26 cellular contexts compared by ENCODE assay signal in the genomic region with DNA sequence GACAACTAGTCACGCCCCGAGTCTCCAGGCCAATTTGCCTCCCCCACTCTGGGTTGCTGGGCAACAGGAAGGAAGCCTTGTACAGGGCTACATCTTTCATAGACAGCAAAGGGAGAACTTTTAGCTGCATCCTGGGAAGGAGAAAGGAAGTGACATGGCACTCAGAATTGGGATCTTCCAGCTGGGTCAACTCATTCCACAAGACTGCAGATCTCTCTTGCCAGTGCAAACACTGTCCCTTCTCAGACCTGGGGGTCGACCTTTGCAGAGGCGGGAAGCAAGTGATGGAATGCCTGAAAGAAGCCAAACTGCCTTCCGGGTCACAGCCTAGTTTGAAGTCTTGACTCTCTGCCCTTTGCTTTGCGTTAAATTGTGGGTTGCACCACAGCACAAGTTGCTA.
"Had no signal": no experiment of that assay in that cellular context is flagged by ENCODE, and none has a peak within 500 bp of the region (broad histone marks: within the 10 kb centered on the region; RNA-seq: fewer than 3 reads in every experiment).

No MANE protein-coding gene starts in this region.

- H3K27me3 ChIP-seq: colonic mucosa, right lobe of liver, suprapubic skin, thyroid gland, uterus had no signal

- H3K36me3 Mint-ChIP-seq: immature natural killer cell; naive thymus-derived CD8-positive, alpha-beta T cell had no signal

- DNase-seq: colonic mucosa; dermis blood vessel endothelial cell; effector memory CD4-positive, alpha-beta T cell; erythroblast; hypothalamus; immature natural killer cell; islet precursor cell; kidney glomerular epithelial cell; left colon; mammary epithelial cell; naive thymus-derived CD8-positive, alpha-beta T cell; right lobe of liver; small intestine; stimulated activated CD4-positive, alpha-beta T cell treated with anti-CD3 and anti-CD28 coated beads, Interleukin-15, amount 100 ng/mL, for 24 hours; stimulated activated CD4-positive, alpha-beta T cell treated with anti-CD3 and anti-CD28 coated beads, Interleukin-2, amount 100 ng/mL, for 48 hours; stimulated activated naive CD4-positive, alpha-beta T cell; stimulated activated naive CD8-positive, alpha-beta T cell treated with anti-CD3 and anti-CD28 coated beads, Interleukin-15, amount 100 ng/mL, for 72 hours; thyroid gland; trophoblast cell; uterus had no signal

- H3K27ac Mint-ChIP-seq: immature natural killer cell; naive thymus-derived CD8-positive, alpha-beta T cell; stimulated activated naive CD8-positive, alpha-beta T cell treated with anti-CD3 and anti-CD28 coated beads, Interleukin-15, amount 100 ng/mL, for 72 hours had no signal

- H3K9me3 Mint-ChIP-seq: central memory CD8-positive, alpha-beta T cell; immature natural killer cell; naive thymus-derived CD8-positive, alpha-beta T cell; stimulated activated naive CD8-positive, alpha-beta T cell treated with anti-CD3 and anti-CD28 coated beads, Interleukin-15, amount 100 ng/mL, for 72 hours had no signal

- H3K4me3 ChIP-seq: colonic mucosa, pancreas, right lobe of liver, suprapubic skin, thyroid gland, uterus had no signal

- H3K4me1 Mint-ChIP-seq: central memory CD8-positive, alpha-beta T cell; immature natural killer cell; naive thymus-derived CD8-positive, alpha-beta T cell; stimulated activated naive CD8-positive, alpha-beta T cell treated with anti-CD3 and anti-CD28 coated beads, Interleukin-15, amount 100 ng/mL, for 72 hours had no signal

- H3K27ac ChIP-seq: colonic mucosa, neutrophil, pancreas, right lobe of liver, suprapubic skin, thyroid gland, uterus had no signal

- H3K36me3 ChIP-seq: colonic mucosa, neutrophil, pancreas, right lobe of liver, suprapubic skin, thyroid gland, uterus had no signal

- H3K9me3 ChIP-seq: colonic mucosa, neutrophil, pancreas, right lobe of liver, suprapubic skin, thyroid gland, uterus had no signal

- FAIRE-seq: endometrium, frontal cortex, pancreas, small intestine had no signal

- ATAC-seq: left colon; naive thymus-derived CD8-positive, alpha-beta T cell; right lobe of liver; stimulated activated naive CD8-positive, alpha-beta T cell treated with anti-CD3 and anti-CD28 coated beads, Interleukin-15, amount 100 ng/mL, for 72 hours had no signal

- H3K4me1 ChIP-seq: colonic mucosa, pancreas, right lobe of liver, suprapubic skin, uterus had no signal

- H3K4me3 Mint-ChIP-seq: central memory CD8-positive, alpha-beta T cell; immature natural killer cell; naive thymus-derived CD8-positive, alpha-beta T cell; stimulated activated naive CD8-positive, alpha-beta T cell treated with anti-CD3 and anti-CD28 coated beads, Interleukin-15, amount 100 ng/mL, for 72 hours had no signal
